Comparison of ENCODE assay signal across 26 cellular contexts in genomic region chr19:4045597-4046361, GRCh38. TPM values are rescaled to one million over a fixed set of nuclear protein-coding genes. Genes with fewer than 3 reads are reported as not detected.
DNase-seq lines count a peak whose midpoint lies in the region; ATAC-seq and TF ChIP-seq lines count a peak whose summit lies in the region.
"Had no signal": no experiment of that assay in that cellular context is flagged by ENCODE, and none has a peak within 500 bp of the region (broad histone marks: within the 10 kb centered on the region; RNA-seq: fewer than 3 reads in every experiment).

No MANE protein-coding gene starts in this region.

- H3K36me3 ChIP-seq in NT2/D1 (ENCODE audit: insufficient read depth, insufficient read length, low read length) = peaks cover 50% of the 10 kb centered on the region
- H3K36me3 ChIP-seq in brain microvascular endothelial cell (replicated peaks) = peaks cover 31% of the 10 kb centered on the region
- H3K36me3 ChIP-seq: pancreas had no signal

- no peak overlapping the region for H3K4me3 ChIP-seq in NT2/D1 (ENCODE audit: insufficient read length, low read depth)
- no peak overlapping the region for H3K4me3 ChIP-seq in brain microvascular endothelial cell (ENCODE audit: low read depth, low read length)
- H3K4me3 ChIP-seq: ascending aorta, hepatocyte, left lung, pancreas, right atrium auricular region, suprapubic skin had no signal

- intact Hi-C loops in CD4-positive, alpha-beta T cell (cut with DNase I, micrococcal nuclease) = no loop called here

- peaks cover 8% of the 10 kb centered on the region for H3K4me1 ChIP-seq in NT2/D1 (ENCODE audit: insufficient read depth, insufficient read length)
- H3K4me1 ChIP-seq: ascending aorta had no signal

- ATAC-seq in CD4-positive, alpha-beta T cell (ENCODE audit: poor library complexity) = no peak
- no peak for ATAC-seq in central memory CD8-positive, alpha-beta T cell (replicated peaks; ENCODE audit: extremely low read depth, poor library complexity, severe bottlenecking)
- ATAC-seq: left lung, pancreas, PC-3 had no signal

- in situ Hi-C loops in brain microvascular endothelial cell (cut with HindIII; ENCODE audit: low pct_ligation_motif_present, low sequenced_read_pairs) = no loop called here

- peaks cover 38% of the 10 kb centered on the region for H3K36me3 Mint-ChIP-seq in CD4-positive, alpha-beta T cell (ENCODE audit: low read depth)
- H3K36me3 Mint-ChIP-seq in central memory CD8-positive, alpha-beta T cell (ENCODE audit: insufficient read depth) = peaks cover 60% of the 10 kb centered on the region
- H3K36me3 Mint-ChIP-seq in nephron progenitor cell (ENCODE audit: low read depth) = peaks cover 28% of the 10 kb centered on the region
- H3K36me3 Mint-ChIP-seq: natural killer cell treated with Interleukin-12 subunit alpha and Interleukin-12 subunit beta and Interleukin-15 and Interleukin-18, amount 100 ng/mL, for 72 hours had no signal

- peak overlapping the region; percentile 32 for H3K9ac ChIP-seq in NT2/D1 (ENCODE audit: insufficient read length, low read depth)

- no peaks in the 10 kb centered on the region for H3K9me3 ChIP-seq in CD4-positive, alpha-beta T cell (ENCODE audit: control insufficient read depth, low read length)
- no peaks in the 10 kb centered on the region for H3K9me3 ChIP-seq in NT2/D1 (ENCODE audit: insufficient read depth, low read length)
- H3K9me3 ChIP-seq: ascending aorta, left lung, pancreas, right atrium auricular region, suprapubic skin had no signal

- TF ChIP-seq CTCF in CD4-positive, alpha-beta T cell (IDR thresholded peaks at IDR 0.05) = no peak
- TF ChIP-seq CTCF in nephron progenitor cell (IDR thresholded peaks at IDR 0.05) = no peak
- no peak for TF ChIP-seq CTCF in brain microvascular endothelial cell (IDR thresholded peaks at IDR 0.05; ENCODE audit: low read depth, low read length, missing control alignments)

- peaks cover 20% of the 10 kb centered on the region for H3K4me1 Mint-ChIP-seq in CD4-positive, alpha-beta T cell (ENCODE audit: low read depth)
- H3K4me1 Mint-ChIP-seq in central memory CD8-positive, alpha-beta T cell = peaks cover 27% of the 10 kb centered on the region
- peaks cover 20% of the 10 kb centered on the region for H3K4me1 Mint-ChIP-seq in nephron progenitor cell

- H3K27me3 ChIP-seq in CD4-positive, alpha-beta T cell (ENCODE audit: control insufficient read depth, insufficient read depth, low read length) = no peaks in the 10 kb centered on the region
- H3K27me3 ChIP-seq in NT2/D1 (ENCODE audit: insufficient read depth, insufficient read length) (no peaks in the 10 kb centered on the region), brain microvascular endothelial cell (replicated peaks) (no peaks in the 10 kb centered on the region)
- H3K27me3 ChIP-seq: ascending aorta, hepatocyte, left lung, pancreas, right atrium auricular region, suprapubic skin had no signal

- no peak overlapping the region for H3K27ac ChIP-seq in CD4-positive, alpha-beta T cell (ENCODE audit: low read depth, low read length)
- H3K27ac ChIP-seq in brain microvascular endothelial cell = no peak overlapping the region
- H3K27ac ChIP-seq: ascending aorta, hepatocyte, left lung, pancreas, right atrium auricular region, suprapubic skin had no signal

- CTCF ChIA-PET in CD4-positive, alpha-beta T cell (lab: Charles Lee) = no interaction called here

- POLR2A ChIA-PET in CD4-positive, alpha-beta T cell (lab: Charles Lee) = interaction anchor here (0.8 kb wide), 1 partner anchor 44 kb away, joined by 3 read pairs; no protein-coding TSS in a partner anchor

- H3K9me3 Mint-ChIP-seq in CD4-positive, alpha-beta T cell = no peaks in the 10 kb centered on the region
- H3K9me3 Mint-ChIP-seq in central memory CD8-positive, alpha-beta T cell = no peaks in the 10 kb centered on the region
- no peaks in the 10 kb centered on the region for H3K9me3 Mint-ChIP-seq in nephron progenitor cell
- H3K9me3 Mint-ChIP-seq: immature natural killer cell; natural killer cell treated with Interleukin-12 subunit alpha and Interleukin-12 subunit beta and Interleukin-15 and Interleukin-18, amount 100 ng/mL, for 72 hours had no signal

- no peak for DNase-seq in CD4-positive, alpha-beta T cell
- DNase-seq in NT2/D1 (ENCODE audit: low read depth, low spot score) = no peak
- no peak for DNase-seq in central memory CD8-positive, alpha-beta T cell (ENCODE audit: low spot score in 2 of 2)
- DNase-seq in nephron progenitor cell = no peak
- no peak for DNase-seq in brain microvascular endothelial cell
- no peak for DNase-seq in HK-2 (ENCODE audit: unreplicated experiment)
- DNase-seq in SW480 (ENCODE audit: low spot score) = no peak
- DNase-seq in NCI-H774 (lab: John Stamatoyannopoulos, UW) = no peak
- DNase-seq: activated gamma-delta T cell treated with Interleukin-2 at 50 U/mL for 16 hours, cerebellar nuclear complex, erythroblast, foreskin melanocyte, GDM1, immature natural killer cell, NCI-H1092 treated with DMSO at 0.1 percent for 48 hours, NCI-H2081, NCI-H345, pancreas, PC-3, SIG-M5 had no signal

- no peak overlapping the region for H3K4me3 Mint-ChIP-seq in CD4-positive, alpha-beta T cell
- H3K4me3 Mint-ChIP-seq in central memory CD8-positive, alpha-beta T cell = peak overlapping the region; percentile 37
- H3K4me3 Mint-ChIP-seq in nephron progenitor cell = no peak overlapping the region
- H3K4me3 Mint-ChIP-seq: immature natural killer cell; natural killer cell treated with Interleukin-12 subunit alpha and Interleukin-12 subunit beta and Interleukin-15 and Interleukin-18, amount 100 ng/mL, for 72 hours had no signal

- no peaks in the 10 kb centered on the region for H3K27me3 Mint-ChIP-seq in CD4-positive, alpha-beta T cell
- H3K27me3 Mint-ChIP-seq in central memory CD8-positive, alpha-beta T cell = no peaks in the 10 kb centered on the region
- H3K27me3 Mint-ChIP-seq in nephron progenitor cell (ENCODE audit: low read depth, poor library complexity) = no peaks in the 10 kb centered on the region
- H3K27me3 Mint-ChIP-seq: natural killer cell treated with Interleukin-12 subunit alpha and Interleukin-12 subunit beta and Interleukin-15 and Interleukin-18, amount 100 ng/mL, for 72 hours had no signal

- H3K27ac Mint-ChIP-seq in CD4-positive, alpha-beta T cell = peak overlapping the region; percentile 92
- H3K27ac Mint-ChIP-seq in central memory CD8-positive, alpha-beta T cell (ENCODE audit: low read depth) = peak overlapping the region; percentile 95
- H3K27ac Mint-ChIP-seq in nephron progenitor cell = peak overlapping the region; percentile 90

RNA-seq across cellular contexts. Expression of gene ZBTB7A, which starts 20.9 kb away (rescaled TPM):
- 10 to 100 TPM; 44.2 to 47.2 TPM for total RNA-seq in CD4-positive, alpha-beta T cell

RNA-seq across cellular contexts. Expression of gene PIAS4, which starts 38.2 kb away (rescaled TPM):
- total RNA-seq in CD4-positive, alpha-beta T cell = 10 to 100 TPM; 14.5 to 16.5 TPM
